8 cellular contexts compared by ENCODE assay signal in the genomic region with DNA sequence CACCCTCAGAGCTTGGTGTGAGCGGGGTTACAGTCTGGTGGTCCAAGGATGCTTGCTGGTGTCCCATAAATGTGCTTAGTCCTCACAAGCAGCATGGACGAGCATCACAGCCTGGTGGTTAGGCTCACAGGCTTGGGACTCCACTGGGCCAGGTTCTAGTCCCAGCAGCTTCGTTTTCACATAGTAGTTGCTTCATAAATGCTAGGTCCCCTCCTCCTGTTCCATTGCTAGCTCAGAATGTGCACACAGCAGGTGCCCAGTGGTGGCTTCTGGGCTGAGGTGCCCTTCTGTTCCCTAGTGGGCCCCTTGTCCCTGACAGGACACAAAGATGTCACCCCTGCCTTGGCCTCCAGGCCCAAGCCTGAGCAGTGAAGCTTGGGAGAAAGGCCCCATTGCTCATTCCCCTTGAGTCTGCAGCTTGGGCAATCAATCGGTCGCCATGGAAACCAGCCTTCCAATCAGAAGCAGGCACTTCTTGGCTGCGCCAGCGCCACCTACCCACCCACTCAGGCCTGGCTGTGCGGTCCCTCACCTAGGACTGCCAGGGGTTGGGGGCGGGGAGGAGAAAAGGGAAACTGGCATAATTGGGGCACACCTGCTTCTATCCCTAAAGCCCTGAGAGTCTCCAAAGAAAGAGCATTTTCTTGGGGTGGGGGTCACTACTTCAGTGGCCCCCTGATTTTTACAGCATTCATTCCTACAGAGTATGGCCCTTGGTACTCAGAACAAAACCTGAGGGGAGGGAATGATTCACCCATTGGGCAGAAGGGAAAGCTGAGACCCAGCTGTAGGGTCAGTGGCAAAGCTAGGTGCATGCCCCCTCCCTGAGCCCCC. TPM values are rescaled to one million over a fixed set of nuclear protein-coding genes. Genes with fewer than 3 reads are reported as not detected.
DNase-seq lines count a peak whose midpoint lies in the region; ATAC-seq and TF ChIP-seq lines count a peak whose summit lies in the region.

No MANE protein-coding gene starts in this region.

- H3K36me3 ChIP-seq in stomach, result no peaks in the 10 kb centered on the region
- no peaks in the 10 kb centered on the region for H3K36me3 ChIP-seq in CD8-positive, alpha-beta memory T cell (ENCODE audit: insufficient read depth, low read length)

- TF ChIP-seq CTCF in WTC11 (IDR thresholded peaks at IDR 0.05) (no peak), glutamatergic neuron (IDR thresholded peaks at IDR 0.05; ENCODE audit: partially characterized antibody, unreplicated experiment) (peak; percentile 21), stomach (IDR thresholded peaks at IDR 0.05) (no peak)

- H3K4me1 Mint-ChIP-seq in WTC11, result peaks cover 29% of the 10 kb centered on the region
- peaks cover 26% of the 10 kb centered on the region for H3K4me1 Mint-ChIP-seq in glutamatergic neuron (ENCODE audit: low read depth, unreplicated experiment)
- H3K4me1 Mint-ChIP-seq in CD8-positive, alpha-beta memory T cell, result peaks cover 8 to 13% (median 9%) of the 10 kb centered on the region in 3 donors

- no peak for TF ChIP-seq POLR2A in stomach (IDR thresholded peaks at IDR 0.05)

- 53 to 72% (median 71%) methylated on average over 7 to 9 of the region's 9 CpGs for WGBS in stomach, 5 donors

- no peaks in the 10 kb centered on the region for H3K9me3 ChIP-seq in stomach
- H3K9me3 ChIP-seq in CD8-positive, alpha-beta memory T cell (ENCODE audit: low read length), result no peaks in the 10 kb centered on the region

- TF ChIP-seq EP300 in stomach (IDR thresholded peaks at IDR 0.05), result no peak

- intact Hi-C loops in stomach (cut with DNase I; ENCODE audit: low total_unique reads), result no loop called here

- no peak overlapping the region for H3K4me3 Mint-ChIP-seq in WTC11
- peak overlapping the region; percentile 71 for H3K4me3 Mint-ChIP-seq in glutamatergic neuron (ENCODE audit: unreplicated experiment)
- no peak overlapping the region for H3K4me3 Mint-ChIP-seq in CD8-positive, alpha-beta memory T cell

- H3K36me3 Mint-ChIP-seq in WTC11 (no peaks in the 10 kb centered on the region), glutamatergic neuron (ENCODE audit: unreplicated experiment) (no peaks in the 10 kb centered on the region)
- H3K36me3 Mint-ChIP-seq in CD8-positive, alpha-beta memory T cell, result peaks cover 0 to 3% (median 0%) of the 10 kb centered on the region in 3 donors

- no peak overlapping the region for H3K27ac ChIP-seq in stomach
- H3K27ac ChIP-seq in CD8-positive, alpha-beta memory T cell (ENCODE audit: low read depth, low read length), result no peak overlapping the region

- DNase-seq in stimulated activated CD4-positive, alpha-beta T cell treated with anti-CD3 and anti-CD28 coated beads, Interleukin-15, amount 100 ng/mL, for 24 hours, result peak; percentile 70
- DNase-seq in stimulated activated CD4-positive, alpha-beta T cell treated with anti-CD3 and anti-CD28 coated beads, Interleukin-4, amount 100 ng/mL, for 4 hours, result no peak
- DNase-seq in NCI-H146 treated with DMSO at 0.1 percent for 48 hours (lab: John Stamatoyannopoulos, UW; ENCODE audit: unreplicated experiment) (peak; percentile 3), WTC11 (ENCODE audit: low spot score) (peak; percentile 91), glutamatergic neuron (peak; percentile 90), stomach (peak; percentile 43)
- DNase-seq in CD8-positive, alpha-beta memory T cell, result no peak

- H3K27ac Mint-ChIP-seq in WTC11 (no peak overlapping the region), glutamatergic neuron (ENCODE audit: unreplicated experiment) (peak overlapping the region; percentile 38)
- peak overlapping the region in 1 of 8 donors; percentile 41 for H3K27ac Mint-ChIP-seq in CD8-positive, alpha-beta memory T cell

- H3K4me1 ChIP-seq in stomach, result peaks cover 16 to 62% (median 41%) of the 10 kb centered on the region in 4 donors
- H3K4me1 ChIP-seq in CD8-positive, alpha-beta memory T cell (ENCODE audit: insufficient read depth, low read length), result no peaks in the 10 kb centered on the region

- POLR2A ChIA-PET in WTC11 (lab: Charles Lee), result no interaction called here
- POLR2A ChIA-PET in CD8-positive, alpha-beta memory T cell (lab: Charles Lee), result no interaction called here

- H3K27me3 Mint-ChIP-seq in WTC11 (ENCODE audit: low read depth), result peaks cover 43% of the 10 kb centered on the region
- peaks cover 15% of the 10 kb centered on the region for H3K27me3 Mint-ChIP-seq in glutamatergic neuron (ENCODE audit: unreplicated experiment)
- peaks cover 44 to 64% of the 10 kb centered on the region in 2 donors for H3K27me3 Mint-ChIP-seq in CD8-positive, alpha-beta memory T cell

- ATAC-seq in WTC11 (peak; percentile 84), GM19463 (IDR thresholded peaks at IDR 0.05; ENCODE audit: unreplicated experiment) (no peak)

- CTCF ChIA-PET in WTC11 (lab: Charles Lee), result interaction anchor here (0.5 to 3.7 kb wide), 15 partner anchors 10 to 316 kb away, joined by 3 to 20 read pairs (median 5); partner anchors contain the start of gene MFNG
- CTCF ChIA-PET in CD8-positive, alpha-beta memory T cell (lab: Charles Lee), result no interaction called here

- H3K4me3 ChIP-seq in stomach, result no peak overlapping the region
- H3K4me3 ChIP-seq in CD8-positive, alpha-beta memory T cell (ENCODE audit: low read length), result no peak overlapping the region

- peaks cover 23 to 96% (median 56%) of the 10 kb centered on the region in 3 donors for H3K27me3 ChIP-seq in stomach
- peaks cover 38% of the 10 kb centered on the region for H3K27me3 ChIP-seq in CD8-positive, alpha-beta memory T cell (ENCODE audit: insufficient read depth, low read length, poor library complexity, severe bottlenecking)

- H3K9me3 Mint-ChIP-seq in WTC11 (no peaks in the 10 kb centered on the region), glutamatergic neuron (ENCODE audit: unreplicated experiment) (peaks cover 14% of the 10 kb centered on the region)
- no peaks in the 10 kb centered on the region for H3K9me3 Mint-ChIP-seq in CD8-positive, alpha-beta memory T cell

TF ChIP-seq in WTC11, 78 proteins besides CTCF, POLR2A, EP300 and RAD21:
- TF ChIP-seq NFYB (CRISPR knock-in tag; conservative IDR thresholded peaks at IDR 0.05; ENCODE audit: low read depth), result peak; percentile 78
- no peak for TF ChIP-seq ZNF532 (CRISPR knock-in tag; IDR thresholded peaks at IDR 0.05; ENCODE audit: borderline replicate concordance)
- TF ChIP-seq, protein P1, sequence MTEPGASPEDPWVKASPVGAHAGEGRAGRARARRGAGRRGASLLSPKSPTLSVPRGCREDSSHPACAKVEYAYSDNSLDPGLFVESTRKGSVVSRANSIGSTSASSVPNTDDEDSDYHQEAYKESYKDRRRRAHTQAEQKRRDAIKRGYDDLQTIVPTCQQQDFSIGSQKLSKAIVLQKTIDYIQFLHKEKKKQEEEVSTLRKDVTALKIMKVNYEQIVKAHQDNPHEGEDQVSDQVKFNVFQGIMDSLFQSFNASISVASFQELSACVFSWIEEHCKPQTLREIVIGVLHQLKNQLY (CRISPR knock-in tag; IDR thresholded peaks at IDR 0.05), result no peak
- TF ChIP-seq USF1 (CRISPR knock-in tag; IDR thresholded peaks at IDR 0.05), result no peak

RNA-seq across cellular contexts. Expression of gene CYTH4, which starts 48.1 kb away (rescaled TPM):
- total RNA-seq in WTC11 (2021), result 0.11 to 0.16 TPM (median 0.15 TPM) in 3 replicates
- not detected for total RNA-seq in glutamatergic neuron (ENCODE audit: unreplicated experiment)
- total RNA-seq in stomach, result 10 to 100 TPM in 2 of 5 donors, 1 to 10 TPM in 2, not detected in 1; 4.2 to 77.0 (median 12.5) TPM
- polyA plus RNA-seq in stomach, result 1 to 10 TPM; 1.9 to 6.0 (median 5.0) TPM
- 10 to 100 TPM; 23.1 to 24.7 TPM for total RNA-seq in CD8-positive, alpha-beta memory T cell
- 80.2 TPM for polyA plus RNA-seq in CD8-positive, alpha-beta memory T cell

Comparison
In these comparisons a context has a peak if more than half of its experiments do, and no peak if none do; other contexts are left out.
1. DNase-seq: peak in stimulated activated CD4-positive, alpha-beta T cell treated with anti-CD3 and anti-CD28 coated beads, Interleukin-15, amount 100 ng/mL, for 24 hours (single experiment), NCI-H146 treated with DMSO at 0.1 percent for 48 hours (single experiment), WTC11 (single experiment), glutamatergic neuron (single experiment) and stomach (single experiment); none in stimulated activated CD4-positive, alpha-beta T cell treated with anti-CD3 and anti-CD28 coated beads, Interleukin-4, amount 100 ng/mL, for 4 hours (0 of 2) and CD8-positive, alpha-beta memory T cell (0 of 5).